ENCODE assay signal across 21 cellular contexts in the genomic region with DNA sequence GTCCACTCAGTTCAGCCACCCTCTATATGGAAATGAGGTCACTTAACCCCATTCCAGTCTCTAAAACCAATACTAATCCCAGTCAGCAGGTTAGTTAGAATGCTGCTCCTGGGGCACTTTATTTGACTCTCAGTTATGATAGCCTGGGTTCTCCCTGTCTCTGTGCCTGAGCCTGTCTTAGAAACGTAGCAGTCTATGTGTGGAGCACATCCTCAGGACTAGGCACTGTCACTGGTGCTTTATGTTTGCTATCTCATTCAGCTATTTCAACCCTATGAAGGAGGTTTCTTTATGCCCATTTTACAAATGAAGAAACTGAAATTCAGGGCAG.
"Had no signal": no experiment of that assay in that cellular context is flagged by ENCODE, and none has a peak within 500 bp of the region (broad histone marks: within the 10 kb centered on the region; RNA-seq: fewer than 3 reads in every experiment).

No MANE protein-coding gene starts in this region.

- H3K27ac ChIP-seq: foreskin keratinocyte, psoas muscle, stomach had no signal

- ATAC-seq: foreskin keratinocyte, left ventricle myocardium superior, sciatic nerve had no signal

- H3K4me1 Mint-ChIP-seq: endodermal cell, naive B cell had no signal

- H3K36me3 Mint-ChIP-seq: naive B cell had no signal

- H3K4me3 ChIP-seq: psoas muscle, skin epidermis, stomach, thoracic aorta, transverse colon had no signal

- FAIRE-seq: colon, endothelial cell of umbilical vein had no signal

- DNase-seq: endodermal cell; left colon; left ventricle myocardium superior; mesendoderm; naive B cell; psoas muscle; retina; stimulated activated CD4-positive, alpha-beta T cell treated with anti-CD3 and anti-CD28 coated beads, Interleukin-2, amount 100 ng/mL, for 24 hours; stimulated activated CD4-positive, alpha-beta T cell treated with anti-CD3 and anti-CD28 coated beads, Interleukin-4, amount 100 ng/mL, for 4 hours; stimulated activated naive CD4-positive, alpha-beta T cell; stomach; substantia nigra; transverse colon had no signal

- H3K27me3 ChIP-seq: stomach, transverse colon had no signal

- H3K4me3 Mint-ChIP-seq: dendritic cell treated with granulocyte-macrophage colony-stimulating factor and Interleukin-4, amounts not matched to agents 40 ng/mL and 50 ng/mL, for 4 days; endodermal cell; naive B cell; nephron had no signal

- H3K36me3 ChIP-seq: stomach, thoracic aorta, transverse colon had no signal

- H3K4me1 ChIP-seq: foreskin keratinocyte, psoas muscle had no signal

- H3K9me3 Mint-ChIP-seq: dendritic cell treated with granulocyte-macrophage colony-stimulating factor and Interleukin-4, amounts not matched to agents 40 ng/mL and 50 ng/mL, for 4 days; endodermal cell; naive B cell; nephron had no signal

- H3K9me3 ChIP-seq: psoas muscle, stomach, thoracic aorta, transverse colon had no signal

- H3K27ac Mint-ChIP-seq: dendritic cell treated with granulocyte-macrophage colony-stimulating factor and Interleukin-4, amounts not matched to agents 40 ng/mL and 50 ng/mL, for 4 days; endodermal cell; naive B cell had no signal
